In the genomic region with DNA sequence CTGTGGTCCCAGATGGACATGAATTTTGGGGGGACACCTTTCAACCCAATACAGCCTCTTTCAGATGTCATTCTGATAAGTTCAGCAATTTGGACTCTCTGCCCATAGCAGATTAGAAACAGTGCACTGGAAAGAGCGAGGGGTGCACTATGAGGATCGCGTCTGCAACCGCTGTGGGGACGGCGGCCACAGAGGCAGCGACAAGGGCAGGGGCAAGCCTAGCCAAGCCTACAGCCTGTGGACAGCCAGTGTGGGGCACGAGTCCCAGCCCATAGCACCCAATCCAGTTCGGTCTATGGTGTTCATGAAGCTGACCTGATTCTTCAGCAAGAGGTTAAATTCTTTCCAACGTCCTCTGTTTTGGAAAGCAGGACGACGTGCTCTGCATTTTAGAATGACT, we compare ENCODE assay signal across 6 cellular contexts. TPM values are rescaled to one million over a fixed set of nuclear protein-coding genes. Genes with fewer than 3 reads are reported as not detected.
"Had no signal": no experiment of that assay in that cellular context is flagged by ENCODE, and none has a peak within 500 bp of the region (broad histone marks: within the 10 kb centered on the region; RNA-seq: fewer than 3 reads in every experiment).

No MANE protein-coding gene starts in this region.

- H3K4me3 ChIP-seq: GM23338 had no signal

- H3K27ac Mint-ChIP-seq: GM23338, H9, IgD-negative memory B cell had no signal

- H3K4me2 ChIP-seq: GM23338 had no signal

- H3K4me3 Mint-ChIP-seq: GM23338, H9, IgD-negative memory B cell had no signal

- H3K4me1 Mint-ChIP-seq: IgD-negative memory B cell had no signal

- H3K36me3 Mint-ChIP-seq: IgD-negative memory B cell had no signal

- ATAC-seq: GM23338 had no signal

- H2AFZ ChIP-seq: GM23338 had no signal

- DNase-seq: H9, HCEC 1CT, KBM-7 had no signal

RNA-seq across cellular contexts. Expression of gene NSG1, which starts 9.7 kb away (rescaled TPM):
- total RNA-seq: HT-29 had no signal
